In the genomic region with DNA sequence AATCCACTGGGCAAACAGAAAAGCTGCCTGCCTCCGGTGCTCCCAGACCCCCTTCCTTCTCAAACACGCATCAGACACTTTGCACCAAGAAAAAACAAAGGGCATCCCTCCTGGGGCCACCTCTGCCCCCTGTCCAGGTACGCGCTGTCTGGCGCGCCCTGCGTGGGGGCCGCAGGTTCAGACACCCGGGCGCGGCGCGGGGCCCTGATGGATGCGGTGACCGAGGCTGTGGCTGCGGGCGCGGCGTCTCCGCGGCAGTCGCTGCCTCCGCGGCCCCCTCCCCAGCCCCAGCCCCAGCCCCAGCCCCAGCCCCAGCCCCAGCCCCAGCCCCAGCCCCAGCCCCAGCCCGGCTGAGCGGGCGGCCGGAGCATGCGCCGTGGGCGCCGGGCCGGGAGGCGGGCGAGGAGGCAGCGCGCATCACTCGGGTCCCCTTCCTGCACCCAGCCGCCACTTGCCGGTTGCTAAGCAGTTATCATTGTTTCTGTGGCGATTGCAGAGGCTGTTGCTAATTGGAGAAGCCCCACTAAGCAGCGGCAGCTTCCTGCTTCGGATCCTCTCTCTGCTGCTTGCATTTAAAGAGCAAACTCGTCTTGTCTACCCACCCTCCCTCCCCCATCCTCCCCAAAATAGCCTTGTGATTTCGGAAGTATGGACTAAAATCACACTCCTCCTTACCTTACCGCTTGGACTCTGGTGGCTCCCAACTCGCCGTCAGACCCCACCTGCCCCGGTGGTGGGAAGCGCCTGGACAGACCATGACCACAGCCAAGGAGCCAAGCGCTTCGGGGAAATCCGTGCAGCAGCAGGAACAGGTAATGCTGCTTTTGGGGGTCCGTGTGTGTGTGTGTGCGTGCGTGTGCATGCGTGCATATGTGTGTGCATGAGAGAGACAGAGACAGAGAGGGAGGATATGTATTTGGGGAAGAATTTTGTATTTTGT, we compare ENCODE assay signal across 21 cellular contexts.
DNase-seq lines count a peak whose midpoint lies in the region; ATAC-seq and TF ChIP-seq lines count a peak whose summit lies in the region.
"Had no signal": no experiment of that assay in that cellular context is flagged by ENCODE, and none has a peak within 500 bp of the region (broad histone marks: within the 10 kb centered on the region; RNA-seq: fewer than 3 reads in every experiment).

No MANE protein-coding gene starts in this region.

- intact Hi-C loops in upper lobe of right lung (cut with DNase I), result no loop called here

- no peaks in the 10 kb centered on the region for H3K4me1 ChIP-seq in upper lobe of right lung
- H3K4me1 ChIP-seq: ascending aorta had no signal

- H3K9me3 ChIP-seq in iPS-18c (ENCODE audit: control insufficient read depth, insufficient read depth, low read length) (no peaks in the 10 kb centered on the region), upper lobe of right lung (no peaks in the 10 kb centered on the region)
- H3K9me3 ChIP-seq: ascending aorta had no signal

- H3K4me3 ChIP-seq in iPS-18c (ENCODE audit: insufficient read depth, low read depth, low read length) (peak overlapping the region; percentile 55), upper lobe of right lung (no peak overlapping the region)
- H3K4me3 ChIP-seq: ascending aorta, skin epidermis had no signal

- DNase-seq in NCI-H2029 (lab: John Stamatoyannopoulos, UW), result peak; percentile 30
- DNase-seq in NCI-H2029 treated with DMSO at 0.1 percent for 48 hours (lab: John Stamatoyannopoulos, UW), result no peak
- DNase-seq in stimulated activated CD4-positive, alpha-beta T cell treated with anti-CD3 and anti-CD28 coated beads, Interleukin-15, amount 100 ng/mL, for 24 hours, result no peak
- DNase-seq in upper lobe of right lung, result no peak
- DNase-seq: 8988T; activated CD4-positive, alpha-beta T cell treated with anti-CD3 and anti-CD28 coated beads, Interleukin-2, amount 10 ng/mL, durations not matched to agents 7 days and 5 days; activated T-cell treated with anti-CD3 and anti-CD28 coated beads, Interleukin-2, amount 50 U/mL, for 48 hours; CD4-positive, alpha-beta T cell; GF-D8; left cardiac atrium; naive B cell; NCI-H82; T-helper 9 cell had no signal

- H3K27ac ChIP-seq in angular gyrus (ENCODE audit: low read depth, low read length), result peak overlapping the region; percentile 19
- H3K27ac ChIP-seq in temporal lobe (ENCODE audit: low read depth, low read length), result peak overlapping the region; percentile 9
- no peak overlapping the region for H3K27ac ChIP-seq in upper lobe of right lung
- H3K27ac ChIP-seq: ascending aorta, skin epidermis had no signal

- no peak for ATAC-seq in upper lobe of right lung
- no peak for ATAC-seq in HG03520 (IDR thresholded peaks at IDR 0.05; ENCODE audit: unreplicated experiment)
- ATAC-seq: HCT116, left cardiac atrium, Right ventricle myocardium inferior had no signal

- H3K36me3 ChIP-seq in upper lobe of right lung, result no peaks in the 10 kb centered on the region
- H3K36me3 ChIP-seq: ascending aorta had no signal

- H3K27me3 ChIP-seq in upper lobe of right lung, result no peaks in the 10 kb centered on the region
- H3K27me3 ChIP-seq: ascending aorta had no signal

- no peak for TF ChIP-seq CTCF in upper lobe of right lung (IDR thresholded peaks at IDR 0.05)
